In genomic region chr5:57494104-57495098, GRCh38 we compare ENCODE assay signal across 9 cellular contexts. TPM values are rescaled to one million over a fixed set of nuclear protein-coding genes. Genes with fewer than 3 reads are reported as not detected.
DNase-seq lines count a peak whose midpoint lies in the region; ATAC-seq and TF ChIP-seq lines count a peak whose summit lies in the region.
"Had no signal": no experiment of that assay in that cellular context is flagged by ENCODE, and none has a peak within 500 bp of the region (broad histone marks: within the 10 kb centered on the region; RNA-seq: fewer than 3 reads in every experiment).

No MANE protein-coding gene starts in this region.

- H3K36me3 Mint-ChIP-seq in CD4-positive, alpha-beta memory T cell, result no peaks in the 10 kb centered on the region
- no peaks in the 10 kb centered on the region for H3K36me3 Mint-ChIP-seq in activated CD4-positive, alpha-beta memory T cell treated with anti-CD3 and anti-CD28 coated beads for 36 hours

- H3K9me3 Mint-ChIP-seq in CD4-positive, alpha-beta memory T cell, result no peaks in the 10 kb centered on the region
- H3K9me3 Mint-ChIP-seq in activated CD4-positive, alpha-beta memory T cell treated with anti-CD3 and anti-CD28 coated beads for 36 hours, result no peaks in the 10 kb centered on the region

- H3K27ac Mint-ChIP-seq in CD4-positive, alpha-beta memory T cell, result peak overlapping the region; percentile 82 to 93 (median 89)
- H3K27ac Mint-ChIP-seq in activated CD4-positive, alpha-beta memory T cell treated with anti-CD3 and anti-CD28 coated beads for 36 hours, result peak overlapping the region; percentile 9

- peak overlapping the region in 7 of 8 donors; percentile 2 to 77 (median 52) for H3K4me3 Mint-ChIP-seq in CD4-positive, alpha-beta memory T cell
- no peak overlapping the region for H3K4me3 Mint-ChIP-seq in activated CD4-positive, alpha-beta memory T cell treated with anti-CD3 and anti-CD28 coated beads for 36 hours

- intact Hi-C loops in CD4-positive, alpha-beta memory T cell (cut with micrococcal nuclease), result loop anchor here (1.0 kb wide), 1 partner anchor 194 kb away; no protein-coding TSS in a partner anchor
- intact Hi-C loops in activated CD4-positive, alpha-beta memory T cell treated with anti-CD3 and anti-CD28 coated beads for 36 hours (cut with micrococcal nuclease), result loop anchor here (5.0 kb wide), 2 partner anchors 112 to 283 kb away; no protein-coding TSS in a partner anchor
- intact Hi-C loops in vagina (cut with DNase I), result no loop called here

- H3K36me3 ChIP-seq in CD4-positive, alpha-beta memory T cell (ENCODE audit: insufficient read depth, low read length), result no peaks in the 10 kb centered on the region
- no peaks in the 10 kb centered on the region for H3K36me3 ChIP-seq in vagina

- H3K4me3 ChIP-seq in CD4-positive, alpha-beta memory T cell (ENCODE audit: low read length in 2 of 2), result no peak overlapping the region
- H3K4me3 ChIP-seq in vagina, result no peak overlapping the region

- H3K4me1 ChIP-seq in CD4-positive, alpha-beta memory T cell (ENCODE audit: insufficient read depth, low read length), result peaks cover 35% of the 10 kb centered on the region
- peaks cover 17% of the 10 kb centered on the region for H3K4me1 ChIP-seq in vagina

- no peaks in the 10 kb centered on the region for H3K9me3 ChIP-seq in CD4-positive, alpha-beta memory T cell (ENCODE audit: control insufficient read depth in 1 of 2, low read length in 2 of 2)
- no peaks in the 10 kb centered on the region for H3K9me3 ChIP-seq in vagina

- CTCF ChIA-PET in CD4-positive, alpha-beta memory T cell (lab: Charles Lee; ENCODE audit: partially characterized antibody), result interaction anchor here (1.5 to 10.7 kb wide), 2 partner anchors 8 to 968 kb away, joined by 4 to 169 read pairs; partner anchors contain the start of gene PLK2
- CTCF ChIA-PET in activated CD4-positive, alpha-beta memory T cell treated with anti-CD3 and anti-CD28 coated beads for 36 hours (lab: Charles Lee), result interaction anchor here (1.2 kb wide), 1 partner anchor 966 kb away, joined by 4 read pairs; no protein-coding TSS in a partner anchor

- peaks cover 0 to 2% of the 10 kb centered on the region in 2 donors for H3K27me3 Mint-ChIP-seq in CD4-positive, alpha-beta memory T cell
- H3K27me3 Mint-ChIP-seq in activated CD4-positive, alpha-beta memory T cell treated with anti-CD3 and anti-CD28 coated beads for 36 hours, result peaks cover 3% of the 10 kb centered on the region

- POLR2A ChIA-PET in CD4-positive, alpha-beta memory T cell (lab: Charles Lee; ENCODE audit: partially characterized antibody), result interaction anchor here (0.8 to 1.0 kb wide), 3 partner anchors 11 to 967 kb away, joined by 3 to 4 read pairs (median 3); partner anchors contain the start of gene PLK2
- POLR2A ChIA-PET in activated CD4-positive, alpha-beta memory T cell treated with anti-CD3 and anti-CD28 coated beads for 36 hours (lab: Charles Lee), result no interaction called here

- no peaks in the 10 kb centered on the region for H3K27me3 ChIP-seq in CD4-positive, alpha-beta memory T cell (ENCODE audit: insufficient read depth, low read length)
- no peaks in the 10 kb centered on the region for H3K27me3 ChIP-seq in vagina

- H3K4me1 Mint-ChIP-seq in CD4-positive, alpha-beta memory T cell, result peaks cover 18 to 44% (median 30%) of the 10 kb centered on the region in 4 donors
- peaks cover 34% of the 10 kb centered on the region for H3K4me1 Mint-ChIP-seq in activated CD4-positive, alpha-beta memory T cell treated with anti-CD3 and anti-CD28 coated beads for 36 hours (ENCODE audit: low read depth)

- DNase-seq in CD4-positive, alpha-beta memory T cell, result peak in 2 of 5 donors; percentile 7 to 42
- DNase-seq in MV-4-11 (lab: John Stamatoyannopoulos, UW) (peak; percentile 91), fibroblast of the conjunctiva (ENCODE audit: low read depth) (peak; percentile 85), caudate nucleus (lab: John Stamatoyannopoulos, UW) (no peak), vagina (ENCODE audit: extremely low spot score in 2 of 2) (no peak)
- peak; percentile 72 for DNase-seq in activated CD4-positive, alpha-beta memory T cell treated with anti-CD3 and anti-CD28 coated beads for 36 hours
- DNase-seq in stimulated activated CD4-positive, alpha-beta T cell treated with anti-CD3 and anti-CD28 coated beads, Interleukin-12 subunit alpha, Interleukin-12 subunit beta, amount 100 ng/mL, for 48 hours (ENCODE audit: low read depth in 2 of 3, low spot score in 1 of 3), result peak; percentile 35 to 61 (median 40)

- TF ChIP-seq CTCF in vagina (IDR thresholded peaks at IDR 0.05), result no peak

- peak; percentile 38 for ATAC-seq in GM21619 (IDR thresholded peaks at IDR 0.05; ENCODE audit: unreplicated experiment)
- ATAC-seq: left colon had no signal

- H3K27ac ChIP-seq in CD4-positive, alpha-beta memory T cell (ENCODE audit: low read depth, low read length), result no peak overlapping the region
- no peak overlapping the region for H3K27ac ChIP-seq in caudate nucleus (ENCODE audit: low read depth, low read length)
- no peak overlapping the region for H3K27ac ChIP-seq in vagina

- no peak for TF ChIP-seq POLR2A in vagina (IDR thresholded peaks at IDR 0.05)

RNA-seq across cellular contexts. Expression of gene ACTBL2, which starts 11.8 kb away (rescaled TPM):
- not detected for total RNA-seq in CD4-positive, alpha-beta memory T cell
- not detected for polyA plus RNA-seq in CD4-positive, alpha-beta memory T cell
- not detected for total RNA-seq in activated CD4-positive, alpha-beta memory T cell treated with anti-CD3 and anti-CD28 coated beads for 36 hours
- not detected for total RNA-seq in vagina
- total RNA-seq: left colon had no signal

Comparison
In these comparisons a context has a peak if more than half of its experiments do, and no peak if none do; other contexts are left out.
1. DNase-seq: peak in MV-4-11 (single experiment), activated CD4-positive, alpha-beta memory T cell treated with anti-CD3 and anti-CD28 coated beads for 36 hours (single experiment), fibroblast of the conjunctiva (single experiment) and stimulated activated CD4-positive, alpha-beta T cell treated with anti-CD3 and anti-CD28 coated beads, Interleukin-12 subunit alpha, Interleukin-12 subunit beta, amount 100 ng/mL, for 48 hours (3 of 3); none in caudate nucleus (0 of 61) and vagina (0 of 2).